12 cellular contexts compared by ENCODE assay signal in genomic region chr1:39632491-39633417, GRCh38. TPM values are rescaled to one million over a fixed set of nuclear protein-coding genes. Genes with fewer than 3 reads are reported as not detected.
DNase-seq lines count a peak whose midpoint lies in the region; ATAC-seq and TF ChIP-seq lines count a peak whose summit lies in the region.
"Had no signal": no experiment of that assay in that cellular context is flagged by ENCODE, and none has a peak within 500 bp of the region (broad histone marks: within the 10 kb centered on the region; RNA-seq: fewer than 3 reads in every experiment).

No MANE protein-coding gene starts in this region.

- peaks cover 6% of the 10 kb centered on the region for H3K4me1 ChIP-seq in smooth muscle cell (ENCODE audit: low read depth)

- 17% methylated on average over 36 of the region's 66 CpGs for WGBS in smooth muscle cell (ENCODE audit: low lambda C conversion rate)

- peaks cover 1% of the 10 kb centered on the region for H3K36me3 ChIP-seq in H7 (replicated peaks; ENCODE audit: control insufficient read depth, insufficient read depth, low read length)
- H3K36me3 ChIP-seq in brain microvascular endothelial cell (replicated peaks): no peaks in the 10 kb centered on the region
- no peaks in the 10 kb centered on the region for H3K36me3 ChIP-seq in smooth muscle cell (ENCODE audit: low read depth)

- no peaks in the 10 kb centered on the region for H3K9me3 ChIP-seq in smooth muscle cell (replicated peaks; ENCODE audit: low read depth)

- H3K27me3 ChIP-seq in H7 (ENCODE audit: control insufficient read depth, insufficient read depth, low read length) (peaks cover 63% of the 10 kb centered on the region), brain microvascular endothelial cell (replicated peaks) (no peaks in the 10 kb centered on the region), smooth muscle cell (ENCODE audit: low read depth) (peaks cover 4% of the 10 kb centered on the region)

- H3K4me2 ChIP-seq in smooth muscle cell: peak overlapping the region; percentile 84

- ATAC-seq in HG02840 (IDR thresholded peaks at IDR 0.05; ENCODE audit: low FRiP score, unreplicated experiment): no peak

- TF ChIP-seq CTCF in brain microvascular endothelial cell (IDR thresholded peaks at IDR 0.05; ENCODE audit: low read depth, low read length, missing control alignments) (no peak), smooth muscle cell (IDR thresholded peaks at IDR 0.05; ENCODE audit: borderline replicate concordance, insufficient read depth, poor library complexity, severe bottlenecking) (no peak)

- H3K27ac ChIP-seq in brain microvascular endothelial cell: no peak overlapping the region
- H3K27ac ChIP-seq in smooth muscle cell (ENCODE audit: low read depth): no peak overlapping the region

- no peak overlapping the region for H3K9ac ChIP-seq in smooth muscle cell (ENCODE audit: low read depth)

- DNase-seq in H7: peak; percentile 97
- DNase-seq in brain microvascular endothelial cell: peak; percentile 58
- peak; percentile 91 for DNase-seq in iPS-NIHi11 (ENCODE audit: low spot score)
- DNase-seq in smooth muscle cell (lab: John Stamatoyannopoulos, UW; ENCODE audit: unreplicated experiment): peak; percentile 29
- DNase-seq in NOMO-1 treated with DMSO at 0.1 percent for 48 hours (lab: John Stamatoyannopoulos, UW; ENCODE audit: unreplicated experiment): no peak
- no peak for DNase-seq in effector CD8-positive, alpha-beta T cell (lab: John Stamatoyannopoulos, UW)
- DNase-seq in activated CD4-positive, CD25-positive, alpha-beta regulatory T cell treated with anti-CD3 and anti-CD28 coated beads, Interleukin-2, amount 50 U/mL, for 72 hours: no peak
- DNase-seq: activated B cell treated with CpG ODN at 0.5 μM for 24 hours; stimulated activated CD4-positive, alpha-beta T cell treated with anti-CD3 and anti-CD28 coated beads, Interleukin-4, amount 100 ng/mL, for 24 hours had no signal

- H3F3A ChIP-seq in smooth muscle cell (ENCODE audit: low read depth): no peaks in the 10 kb centered on the region

- H3K4me3 ChIP-seq in H7 (ENCODE audit: insufficient read depth, low read depth, low read length): peak overlapping the region; percentile 22
- peak overlapping the region; percentile 31 for H3K4me3 ChIP-seq in brain microvascular endothelial cell (ENCODE audit: low read depth, low read length)
- peak overlapping the region; percentile 38 for H3K4me3 ChIP-seq in smooth muscle cell

- H3K79me2 ChIP-seq in smooth muscle cell (ENCODE audit: low read depth): peaks cover 15% of the 10 kb centered on the region

- in situ Hi-C loops in brain microvascular endothelial cell (cut with HindIII; ENCODE audit: low pct_ligation_motif_present, low sequenced_read_pairs): no loop called here

- no peaks in the 10 kb centered on the region for H4K20me1 ChIP-seq in smooth muscle cell (ENCODE audit: low read depth)

- H2AFZ ChIP-seq in smooth muscle cell (ENCODE audit: low read depth): no peak overlapping the region

RNA-seq across cellular contexts. Expression of gene HEYL, which starts 6.7 kb away (rescaled TPM):
- total RNA-seq in H7 (2014; rRNA removed; shearing (Covaris generic)): 0.63 and 0.94 TPM in 2 replicates
- 5.1 and 7.8 TPM in 2 replicates for total RNA-seq in smooth muscle cell
- 12.2 and 16.5 TPM in 2 replicates for polyA plus RNA-seq in smooth muscle cell
- total RNA-seq: activated B cell treated with CpG ODN at 0.5 μM for 24 hours, HT1080 had no signal

RNA-seq across cellular contexts. Expression of gene NT5C1A, which starts 39.2 kb away (rescaled TPM):
- total RNA-seq in H7 (2014; rRNA removed; shearing (Covaris generic)): not detected in 2 replicates
- not detected in 2 replicates for total RNA-seq in smooth muscle cell
- not detected in 2 replicates for polyA plus RNA-seq in smooth muscle cell
- total RNA-seq: activated B cell treated with CpG ODN at 0.5 μM for 24 hours, epithelial cell of proximal tubule, HT1080 had no signal

RNA-seq across cellular contexts. Expression of gene PABPC4, which starts 56.2 kb away (rescaled TPM):
- total RNA-seq in H7 (2014; rRNA removed; shearing (Covaris generic)): 185 and 193 TPM in 2 replicates
- 76.3 and 106 TPM in 2 replicates for total RNA-seq in smooth muscle cell
- 67.1 and 90.3 TPM in 2 replicates for polyA plus RNA-seq in smooth muscle cell

RNA-seq across cellular contexts. Expression of gene HPCAL4, which starts 58.5 kb away (rescaled TPM):
- not detected in 2 replicates for total RNA-seq in H7 (2014; rRNA removed; shearing (Covaris generic))
- 0.04 and 0.22 TPM in 2 replicates for total RNA-seq in smooth muscle cell
- 0.17 TPM in 1 of 2 replicates, not detected in the other for polyA plus RNA-seq in smooth muscle cell
- total RNA-seq: activated B cell treated with CpG ODN at 0.5 μM for 24 hours, HT1080 had no signal

Comparison
In these comparisons a context has a peak if more than half of its experiments do, and no peak if none do; other contexts are left out.
1. DNase-seq: peak in H7 (single experiment), brain microvascular endothelial cell (single experiment), iPS-NIHi11 (single experiment) and smooth muscle cell (single experiment); none in NOMO-1 treated with DMSO at 0.1 percent for 48 hours (single experiment), effector CD8-positive, alpha-beta T cell (single experiment) and activated CD4-positive, CD25-positive, alpha-beta regulatory T cell treated with anti-CD3 and anti-CD28 coated beads, Interleukin-2, amount 50 U/mL, for 72 hours (single experiment).
2. Peak in every context shown above with its lines, with median percentiles within 50 percentile points of each other: H3K4me3 ChIP-seq.